9 cellular contexts compared by ENCODE assay signal in genomic region chr20:50837532-50838321, GRCh38. TPM values are rescaled to one million over a fixed set of nuclear protein-coding genes. Genes with fewer than 3 reads are reported as not detected.
DNase-seq lines count a peak whose midpoint lies in the region; ATAC-seq and TF ChIP-seq lines count a peak whose summit lies in the region.
"Had no signal": no experiment of that assay in that cellular context is flagged by ENCODE, and none has a peak within 500 bp of the region (broad histone marks: within the 10 kb centered on the region; RNA-seq: fewer than 3 reads in every experiment).

No MANE protein-coding gene starts in this region.

- no peaks in the 10 kb centered on the region for H3K27me3 Mint-ChIP-seq in activated T-cell treated with anti-CD3 and anti-CD28 coated beads, Interleukin-2, amount 50 U/mL, for 24 hours
- H3K27me3 Mint-ChIP-seq in chondrocyte (ENCODE audit: low read depth): no peaks in the 10 kb centered on the region

- H3K36me3 Mint-ChIP-seq in activated T-cell treated with anti-CD3 and anti-CD28 coated beads, Interleukin-2, amount 50 U/mL, for 24 hours (ENCODE audit: low read depth): peaks cover 51% of the 10 kb centered on the region
- peaks cover 3% of the 10 kb centered on the region for H3K36me3 Mint-ChIP-seq in chondrocyte (ENCODE audit: low read depth)

- no peak for DNase-seq in activated T-cell treated with anti-CD3 and anti-CD28 coated beads, Interleukin-2, amount 50 U/mL, for 24 hours
- DNase-seq in activated T-cell treated with anti-CD3 and anti-CD28 coated beads for 4 hours (no peak), chondrocyte (ENCODE audit: low spot score) (no peak), skeletal muscle cell (ENCODE audit: low read depth) (peak; percentile 86), NOMO-1 (lab: John Stamatoyannopoulos, UW; ENCODE audit: unreplicated experiment in 2 of 2) (no peak), NCI-H2196 treated with DMSO at 0.1 percent for 48 hours (lab: John Stamatoyannopoulos, UW; ENCODE audit: unreplicated experiment) (no peak), middle frontal gyrus (ENCODE audit: extremely low spot score, low spot score) (no peak)
- DNase-seq: lower lobe of right lung had no signal

- H3K4me1 Mint-ChIP-seq in activated T-cell treated with anti-CD3 and anti-CD28 coated beads, Interleukin-2, amount 50 U/mL, for 24 hours (ENCODE audit: low read depth): peaks cover 14% of the 10 kb centered on the region
- H3K4me1 Mint-ChIP-seq in chondrocyte (ENCODE audit: low read depth): peaks cover 17% of the 10 kb centered on the region

- no peaks in the 10 kb centered on the region for H3K9me3 Mint-ChIP-seq in activated T-cell treated with anti-CD3 and anti-CD28 coated beads, Interleukin-2, amount 50 U/mL, for 24 hours
- no peaks in the 10 kb centered on the region for H3K9me3 Mint-ChIP-seq in chondrocyte (ENCODE audit: low read depth)

- H3K27ac Mint-ChIP-seq in activated T-cell treated with anti-CD3 and anti-CD28 coated beads, Interleukin-2, amount 50 U/mL, for 24 hours: peak overlapping the region; percentile 60
- peak overlapping the region; percentile 45 for H3K27ac Mint-ChIP-seq in chondrocyte (ENCODE audit: unreplicated experiment)

- H3K4me3 Mint-ChIP-seq in activated T-cell treated with anti-CD3 and anti-CD28 coated beads, Interleukin-2, amount 50 U/mL, for 24 hours: no peak overlapping the region
- H3K4me3 Mint-ChIP-seq in chondrocyte (ENCODE audit: unreplicated experiment): no peak overlapping the region

- peak; percentile 63 for ATAC-seq in HG03520 (IDR thresholded peaks at IDR 0.05; ENCODE audit: unreplicated experiment)

- H3K4me3 ChIP-seq in skeletal muscle cell (ENCODE audit: low read depth, low read length): no peak overlapping the region
- H3K4me3 ChIP-seq: lower lobe of right lung had no signal

- no peak for TF ChIP-seq CTCF in chondrocyte (IDR thresholded peaks at IDR 0.05)

RNA-seq across cellular contexts. Expression of gene BCAS4, which starts 42.9 kb away (rescaled TPM):
- 6.7 to 7.6 TPM (median 7.4 TPM) in 3 replicates for total RNA-seq in chondrocyte
